Comparison of ENCODE assay signal across 8 cellular contexts in the genomic region with DNA sequence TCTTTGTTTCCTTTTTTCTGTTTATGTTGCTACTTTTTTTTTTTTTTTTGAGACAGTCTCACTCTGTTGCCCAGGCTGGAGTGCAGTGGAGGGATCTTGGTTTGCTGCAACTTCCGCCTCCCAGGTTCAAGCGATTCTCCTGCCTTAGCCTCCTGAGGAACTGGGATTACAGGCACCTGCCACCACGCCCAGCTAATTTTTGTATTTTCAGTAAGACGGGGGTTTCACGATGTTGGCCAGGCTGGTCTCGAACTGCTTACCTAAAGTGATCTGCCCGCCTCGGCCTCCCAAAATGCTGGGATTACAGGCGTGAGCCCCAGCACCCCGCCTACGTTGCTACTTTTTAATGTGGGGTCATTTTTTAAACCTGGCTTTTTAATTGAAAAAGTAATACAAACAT. TPM values are rescaled to one million over a fixed set of nuclear protein-coding genes. Genes with fewer than 3 reads are reported as not detected.
DNase-seq lines count a peak whose midpoint lies in the region; ATAC-seq and TF ChIP-seq lines count a peak whose summit lies in the region.
"Not testable (repeated sequence)": the region's sequence is repeated elsewhere in the genome, so short reads cannot be mapped to it uniquely, and the experiment has no call there.

No MANE protein-coding gene starts in this region.

- not testable (repeated sequence) for H2BK120ac ChIP-seq in mesenchymal stem cell (ENCODE audit: low read depth, low read length)

- not testable (repeated sequence) for H3K36me3 Mint-ChIP-seq in activated CD4-positive, alpha-beta T cell treated with anti-CD3 and anti-CD28 coated beads for 36 hours (ENCODE audit: low read depth); brain

- H3K9me2 ChIP-seq in Loucy (replicated peaks; ENCODE audit: low read depth, low read length) = not testable (repeated sequence)

- not testable (repeated sequence) for H3K27me3 ChIP-seq in DND-41 (ENCODE audit: insufficient read depth, low read length, poor library complexity); Loucy (ENCODE audit: insufficient read depth, low read length, poor library complexity, severe bottlenecking); mesenchymal stem cell (ENCODE audit: control insufficient read depth in 1 of 2, insufficient read depth in 1 of 2, low read length in 2 of 2); upper lobe of left lung

- TF ChIP-seq EP300 in upper lobe of left lung (IDR thresholded peaks at IDR 0.05) = not testable (repeated sequence)

- H3K4ac ChIP-seq in mesenchymal stem cell (ENCODE audit: low read depth in 1 of 2, low read length in 2 of 2) = not testable (repeated sequence)

- not testable (repeated sequence) for H2BK15ac ChIP-seq in mesenchymal stem cell (ENCODE audit: low read depth, poor library complexity, severe bottlenecking)

- H3K4me3 Mint-ChIP-seq in activated CD4-positive, alpha-beta T cell treated with anti-CD3 and anti-CD28 coated beads for 36 hours = peak overlapping the region; percentile 90
- peak overlapping the region; percentile 93 to 100 (median 97) for H3K4me3 Mint-ChIP-seq in brain

- H3K4me3 ChIP-seq in DND-41 (ENCODE audit: low read depth in 1 of 2, low read length in 2 of 2) (peak overlapping the region; percentile 85 to 93; a peak in 3 of 4 replicates), Loucy (ENCODE audit: low read length, poor library complexity, severe bottlenecking) (peak overlapping the region; percentile 95), fibroblast of mammary gland (ENCODE audit: control insufficient read depth, low read depth, low read length) (peak overlapping the region; percentile 89), mesenchymal stem cell (ENCODE audit: insufficient read depth in 1 of 2, low read depth in 1 of 2, low read length in 2 of 2) (peak overlapping the region in 1 of 2 experiments; percentile 89), retinal pigment epithelial cell (ENCODE audit: low read length) (peak overlapping the region; percentile 78), upper lobe of left lung (peak overlapping the region in 3 of 4 donors; percentile 61 to 98 (median 98))

- H4K91ac ChIP-seq in mesenchymal stem cell (ENCODE audit: low read length) = not testable (repeated sequence)

- DNase-seq in DND-41 = peak; percentile 42
- peak; percentile 41 for DNase-seq in activated CD4-positive, alpha-beta T cell treated with anti-CD3 and anti-CD28 coated beads for 36 hours
- DNase-seq in fibroblast of mammary gland (ENCODE audit: low read depth); mesenchymal stem cell; retinal pigment epithelial cell (ENCODE audit: low read depth); upper lobe of left lung: not testable (repeated sequence)

- CTCF ChIA-PET in activated CD4-positive, alpha-beta T cell treated with anti-CD3 and anti-CD28 coated beads for 36 hours (lab: Charles Lee) = interaction anchor here (0.6 to 1.7 kb wide), 7 partner anchors 20 to 657 kb away, joined by 3 to 8 read pairs (median 3); a partner anchor contains a TSS

- not testable (repeated sequence) for TF ChIP-seq POLR2A in upper lobe of left lung (IDR thresholded peaks at IDR 0.05)

- H4K20me1 ChIP-seq in DND-41 (ENCODE audit: insufficient read depth, low read length) = peaks cover 21% of the 10 kb centered on the region
- H4K20me1 ChIP-seq in Loucy (ENCODE audit: insufficient read depth, low read length, poor library complexity, severe bottlenecking) = peaks cover 31% of the 10 kb centered on the region

- H2BK12ac ChIP-seq in mesenchymal stem cell (ENCODE audit: low read length in 2 of 2) = not testable (repeated sequence)

- ATAC-seq in DND-41 (ENCODE audit: insufficient read depth, low read depth); activated CD4-positive, alpha-beta T cell treated with anti-CD3 and anti-CD28 coated beads for 36 hours; upper lobe of left lung (ENCODE audit: low FRiP score in 2 of 2): not testable (repeated sequence)

- TF ChIP-seq CTCF in DND-41 (IDR thresholded peaks at IDR 0.05; ENCODE audit: borderline replicate concordance, extremely low read depth, low read length, poor library complexity, severe bottlenecking); Loucy (conservative IDR thresholded peaks at IDR 0.05; ENCODE audit: low read length); brain (conservative IDR thresholded peaks at IDR 0.05); fibroblast of mammary gland (conservative IDR thresholded peaks at IDR 0.05; ENCODE audit: control insufficient read depth, insufficient read depth, low read depth, low read length); retinal pigment epithelial cell (conservative IDR thresholded peaks at IDR 0.05; ENCODE audit: low read depth, low read length); upper lobe of left lung (IDR thresholded peaks at IDR 0.05): not testable (repeated sequence)

- H3K9ac ChIP-seq in DND-41 (ENCODE audit: low read depth, low read length) (peak overlapping the region; percentile 79), Loucy (ENCODE audit: low read depth, low read length, poor library complexity, severe bottlenecking) (peak overlapping the region; percentile 94), mesenchymal stem cell (ENCODE audit: low read length) (peak overlapping the region; percentile 98)

- H3K18ac ChIP-seq in mesenchymal stem cell (ENCODE audit: low read depth in 1 of 2, low read length in 2 of 2) = peak overlapping the region in 1 of 2 experiments; percentile 52

- H3K27ac Mint-ChIP-seq in activated CD4-positive, alpha-beta T cell treated with anti-CD3 and anti-CD28 coated beads for 36 hours = peak overlapping the region; percentile 99
- peak overlapping the region; percentile 91 to 99 (median 98) for H3K27ac Mint-ChIP-seq in brain

- intact Hi-C loops in activated CD4-positive, alpha-beta T cell treated with anti-CD3 and anti-CD28 coated beads for 36 hours (cut with DNase I, micrococcal nuclease) = loop anchor here (1.0 to 10.0 kb wide), 16 partner anchors 41 to 1131 kb away; a partner anchor contains a TSS

- not testable (repeated sequence) for H3K23ac ChIP-seq in mesenchymal stem cell (ENCODE audit: low read length in 2 of 2)

- not testable (repeated sequence) for H3K27me3 Mint-ChIP-seq in activated CD4-positive, alpha-beta T cell treated with anti-CD3 and anti-CD28 coated beads for 36 hours; brain

- H3F3A ChIP-seq in Loucy (ENCODE audit: low read depth) = not testable (repeated sequence)

- H2BK5ac ChIP-seq in mesenchymal stem cell (ENCODE audit: low read depth, low read length, poor library complexity, severe bottlenecking) = not testable (repeated sequence)

- not testable (repeated sequence) for H2AK5ac ChIP-seq in mesenchymal stem cell (ENCODE audit: low read length, severe bottlenecking)

- H3K9me3 Mint-ChIP-seq in activated CD4-positive, alpha-beta T cell treated with anti-CD3 and anti-CD28 coated beads for 36 hours (ENCODE audit: low read depth); brain: not testable (repeated sequence)

- H2AFZ ChIP-seq in DND-41 (ENCODE audit: low read depth, low read length) (peak overlapping the region; percentile 66), Loucy (ENCODE audit: low read length) (peak overlapping the region; percentile 82; the same call in 1 of the 2 replicates)
- not testable (repeated sequence) for H2AFZ ChIP-seq in mesenchymal stem cell (ENCODE audit: low read depth, low read length)

- peak overlapping the region; percentile 92 for H3K4me2 ChIP-seq in DND-41 (ENCODE audit: insufficient read depth, low read length)
- peak overlapping the region; percentile 90 for H3K4me2 ChIP-seq in Loucy (ENCODE audit: low read depth, low read length, poor library complexity, severe bottlenecking)
- H3K4me2 ChIP-seq in mesenchymal stem cell (ENCODE audit: low read length, poor library complexity, severe bottlenecking) = peak overlapping the region; percentile 86

- H3K27ac ChIP-seq in DND-41 (ENCODE audit: low read length) (peak overlapping the region; percentile 99), upper lobe of left lung (peak overlapping the region; percentile 90 to 99 (median 97))
- H3K27ac ChIP-seq in mesenchymal stem cell (ENCODE audit: low read length, poor library complexity, severe bottlenecking) = not testable (repeated sequence)

- H3K4me1 Mint-ChIP-seq in activated CD4-positive, alpha-beta T cell treated with anti-CD3 and anti-CD28 coated beads for 36 hours = peaks cover 51% of the 10 kb centered on the region
- peaks cover 53% of the 10 kb centered on the region for H3K4me1 Mint-ChIP-seq in brain

- H3K79me2 ChIP-seq in DND-41 (ENCODE audit: insufficient read depth, low read length) = peaks cover 82% of the 10 kb centered on the region
- H3K79me2 ChIP-seq in Loucy (ENCODE audit: insufficient read depth, low read length) = peaks cover 77% of the 10 kb centered on the region

- not testable (repeated sequence) for H4K8ac ChIP-seq in mesenchymal stem cell (ENCODE audit: low read length)

- H3K36me3 ChIP-seq in DND-41 (ENCODE audit: insufficient read depth, low read length); Loucy (ENCODE audit: insufficient read depth, low read length); mesenchymal stem cell (ENCODE audit: control insufficient read depth in 1 of 2, insufficient read depth in 2 of 2, low read depth in 1 of 2, low read length in 2 of 2); upper lobe of left lung: not testable (repeated sequence)

- H3K79me1 ChIP-seq in mesenchymal stem cell (replicated peaks; ENCODE audit: low read length, poor library complexity, severe bottlenecking) = peaks cover 18% of the 10 kb centered on the region

- H3K14ac ChIP-seq in mesenchymal stem cell (ENCODE audit: low read length in 2 of 2) = not testable (repeated sequence)

- 84% methylated on average over 8 of the region's 11 CpGs for WGBS in mesenchymal stem cell
- WGBS in upper lobe of left lung, 2 donors = 51 to 57% methylated on average over 11 of the region's 11 CpGs

- not testable (repeated sequence) for H3K9me3 ChIP-seq in DND-41 (ENCODE audit: insufficient read depth, low read length, severe bottlenecking); Loucy (ENCODE audit: insufficient read depth, low read depth, low read length); mesenchymal stem cell (ENCODE audit: control insufficient read depth, low read length); upper lobe of left lung

- POLR2A ChIA-PET in activated CD4-positive, alpha-beta T cell treated with anti-CD3 and anti-CD28 coated beads for 36 hours (lab: Charles Lee) = interaction anchor here (0.8 to 1.9 kb wide), 2 partner anchors 42 to 190 kb away, joined by 4 read pairs; a partner anchor contains a TSS

- H3K4me1 ChIP-seq in DND-41 (ENCODE audit: insufficient read depth, low read length) (peaks cover 31% of the 10 kb centered on the region), Loucy (ENCODE audit: insufficient read depth, low read length, poor library complexity, severe bottlenecking) (peaks cover 59% of the 10 kb centered on the region), upper lobe of left lung (peaks cover 34 to 63% (median 47%) of the 10 kb centered on the region in 4 donors)
- H3K4me1 ChIP-seq in mesenchymal stem cell (ENCODE audit: control insufficient read depth, insufficient read depth, low read depth, low read length) = not testable (repeated sequence)

RNA-seq across cellular contexts. Expression of a gene that starts 1.2 kb away (rescaled TPM):
- total RNA-seq in activated CD4-positive, alpha-beta T cell treated with anti-CD3 and anti-CD28 coated beads for 36 hours = 10 to 100 TPM; 13.6 to 17.1 TPM
- 2.2 TPM for polyA plus RNA-seq in brain (ENCODE audit: insufficient read depth, low read depth, low replicate concordance)
- polyA plus RNA-seq in mesenchymal stem cell (2013, experiment 1 of 2) = 16.4 TPM
- polyA plus RNA-seq in mesenchymal stem cell (2013, experiment 2 of 2) = 16.7 TPM
- 10 to 100 TPM; 21.5 to 62.9 (median 31.0) TPM for total RNA-seq in upper lobe of left lung
